Comparison of ENCODE assay signal across 27 cellular contexts in the genomic region with DNA sequence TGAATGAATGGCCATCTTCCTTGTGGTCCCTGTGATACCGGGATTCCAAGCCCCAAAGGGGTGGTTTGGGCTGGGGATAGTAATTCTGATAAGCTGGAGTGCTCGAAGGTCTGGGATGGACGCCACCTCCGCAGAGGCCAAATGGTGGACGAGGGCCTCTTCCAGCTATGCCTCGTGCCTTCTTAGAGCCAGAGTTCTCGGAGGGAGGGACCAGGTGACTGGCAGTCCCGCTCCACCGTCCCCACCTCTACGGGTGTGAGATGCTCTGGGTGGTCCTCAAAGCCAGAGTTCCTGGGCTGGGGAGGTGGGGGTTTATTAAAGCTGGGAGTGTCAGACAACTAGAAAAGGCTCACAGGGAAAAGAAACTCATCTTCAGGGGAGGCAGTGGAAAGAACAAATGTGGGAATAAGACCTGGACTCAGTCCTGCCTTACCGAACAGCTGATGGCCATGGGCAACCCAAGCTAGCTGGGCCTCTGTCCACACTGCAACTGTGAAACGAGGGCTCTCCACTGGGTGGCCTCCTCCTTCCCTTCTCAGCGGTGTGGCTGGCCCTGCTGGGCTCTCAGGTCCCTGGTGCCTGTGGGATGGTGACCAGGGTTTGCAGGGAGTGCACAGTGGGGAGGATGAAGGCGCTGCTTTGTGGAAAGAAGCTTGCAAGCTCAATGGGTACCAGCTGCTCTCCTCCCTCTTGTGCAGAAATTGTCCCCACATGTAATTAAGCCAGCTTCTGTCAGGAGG.
DNase-seq lines count a peak whose midpoint lies in the region; ATAC-seq and TF ChIP-seq lines count a peak whose summit lies in the region.
"Had no signal": no experiment of that assay in that cellular context is flagged by ENCODE, and none has a peak within 500 bp of the region (broad histone marks: within the 10 kb centered on the region; RNA-seq: fewer than 3 reads in every experiment).

No MANE protein-coding gene starts in this region.

- no peaks in the 10 kb centered on the region for H3F3A ChIP-seq in Loucy (ENCODE audit: low read depth)

- H3K27ac ChIP-seq in CD4-positive, CD25-positive, alpha-beta regulatory T cell (ENCODE audit: insufficient read depth, low read length, poor library complexity, severe bottlenecking), result no peak overlapping the region
- H3K27ac ChIP-seq in endodermal cell (ENCODE audit: low read depth, low read length), result no peak overlapping the region

- WGBS in endodermal cell (ENCODE audit: insufficient coverage in 1 of 2, insufficient read length in 1 of 2), 2 experiments, result 92 to 97% methylated on average over 7 to 14 of the region's 14 CpGs

- no peaks in the 10 kb centered on the region for H3K27me3 Mint-ChIP-seq in CD4-positive, CD25-positive, alpha-beta regulatory T cell
- H3K27me3 Mint-ChIP-seq in endodermal cell (ENCODE audit: insufficient read depth), result no peaks in the 10 kb centered on the region
- H3K27me3 Mint-ChIP-seq: activated CD4-positive, alpha-beta T cell treated with anti-CD3 and anti-CD28 coated beads, Interleukin-2, amount 10 ng/mL, durations not matched to agents 7 days and 5 days; B cell had no signal

- no peaks in the 10 kb centered on the region for H3K36me3 ChIP-seq in CD4-positive, CD25-positive, alpha-beta regulatory T cell (ENCODE audit: control insufficient read depth, insufficient read depth, low read length)
- H3K36me3 ChIP-seq in Loucy (ENCODE audit: insufficient read depth, low read length) (no peaks in the 10 kb centered on the region; the same call in 1 of the 2 replicates), endodermal cell (ENCODE audit: control insufficient read depth, insufficient read depth, low read length) (no peaks in the 10 kb centered on the region)
- H3K36me3 ChIP-seq: ovary, SJCRH30, transverse colon had no signal

- peak overlapping the region in 2 of 3 donors; percentile 14 to 31 for H3K27ac Mint-ChIP-seq in CD4-positive, CD25-positive, alpha-beta regulatory T cell
- H3K27ac Mint-ChIP-seq in endodermal cell, result no peak overlapping the region
- H3K27ac Mint-ChIP-seq: activated CD4-positive, alpha-beta T cell treated with anti-CD3 and anti-CD28 coated beads, Interleukin-2, amount 10 ng/mL, durations not matched to agents 7 days and 5 days had no signal

- no peak for DNase-seq in CD4-positive, CD25-positive, alpha-beta regulatory T cell
- DNase-seq in endodermal cell (no peak), sciatic nerve (ENCODE audit: low spot score) (peak; percentile 51), NCI-H446 (lab: John Stamatoyannopoulos, UW) (no peak)
- no peak for DNase-seq in activated CD8-positive, alpha-beta memory T cell treated with anti-CD3 and anti-CD28 coated beads for 24 hours
- DNase-seq: activated CD4-positive, alpha-beta T cell treated with anti-CD3 and anti-CD28 coated beads, Interleukin-2, amount 10 ng/mL, durations not matched to agents 7 days and 5 days; activated naive CD4-positive, alpha-beta T cell; activated T-cell treated with anti-CD3 and anti-CD28 coated beads, Interleukin-2, amount 50 U/mL, for 4 hours; DMS153; HCEC 1CT; NCI-H1092 treated with DMSO at 0.1 percent for 48 hours; NCI-H187; NCI-H2171; NCI-H510A; nephron progenitor cell; ovary; retina; SJCRH30; stimulated activated CD4-positive, alpha-beta T cell treated with anti-CD3 and anti-CD28 coated beads, Interleukin-12 subunit alpha, Interleukin-12 subunit beta, amount 100 ng/mL, for 4 hours; stimulated activated CD4-positive, alpha-beta T cell treated with anti-CD3 and anti-CD28 coated beads, Interleukin-2, amount 100 ng/mL, for 48 hours; T1000; transverse colon had no signal

- H3K36me3 Mint-ChIP-seq in CD4-positive, CD25-positive, alpha-beta regulatory T cell, result peaks cover 7% of the 10 kb centered on the region
- peaks cover 6% of the 10 kb centered on the region for H3K36me3 Mint-ChIP-seq in endodermal cell (ENCODE audit: low read depth)

- H2AFZ ChIP-seq in Loucy (ENCODE audit: low read length), result no peak overlapping the region

- no peaks in the 10 kb centered on the region for H3K4me1 ChIP-seq in CD4-positive, CD25-positive, alpha-beta regulatory T cell (ENCODE audit: control insufficient read depth, insufficient read depth, low read length, poor library complexity, severe bottlenecking)
- H3K4me1 ChIP-seq in Loucy (ENCODE audit: insufficient read depth, low read length, poor library complexity, severe bottlenecking) (peaks cover 16% of the 10 kb centered on the region), endodermal cell (ENCODE audit: control insufficient read depth, insufficient read depth, low read length) (no peaks in the 10 kb centered on the region)

- H3K27me3 ChIP-seq in CD4-positive, CD25-positive, alpha-beta regulatory T cell (ENCODE audit: control insufficient read depth, insufficient read depth, low read length), result no peaks in the 10 kb centered on the region
- H3K27me3 ChIP-seq in Loucy (ENCODE audit: insufficient read depth, low read length, poor library complexity, severe bottlenecking) (no peaks in the 10 kb centered on the region), endodermal cell (ENCODE audit: control insufficient read depth, insufficient read depth, low read length, poor library complexity, severe bottlenecking) (no peaks in the 10 kb centered on the region)
- H3K27me3 ChIP-seq: dorsolateral prefrontal cortex, ovary, SJCRH30, transverse colon had no signal

- no peak overlapping the region for H3K4me3 Mint-ChIP-seq in CD4-positive, CD25-positive, alpha-beta regulatory T cell
- no peak overlapping the region for H3K4me3 Mint-ChIP-seq in endodermal cell
- H3K4me3 Mint-ChIP-seq: activated CD4-positive, alpha-beta T cell treated with anti-CD3 and anti-CD28 coated beads, Interleukin-2, amount 10 ng/mL, durations not matched to agents 7 days and 5 days; activated T-cell treated with anti-CD3 and anti-CD28 coated beads, Interleukin-2, amount 50 U/mL, for 4 hours; B cell; nephron progenitor cell had no signal

- TF ChIP-seq CTCF in Loucy (conservative IDR thresholded peaks at IDR 0.05; ENCODE audit: low read length), result peak; percentile 30; the same call in 1 of the 2 replicates
- TF ChIP-seq CTCF in endodermal cell (conservative IDR thresholded peaks at IDR 0.05), result peak; percentile 15

- H4K20me1 ChIP-seq in Loucy (ENCODE audit: insufficient read depth, low read length, poor library complexity, severe bottlenecking), result no peaks in the 10 kb centered on the region

- no peak overlapping the region for H3K9ac ChIP-seq in Loucy (ENCODE audit: low read depth, low read length, poor library complexity, severe bottlenecking)
- H3K9ac ChIP-seq in endodermal cell (ENCODE audit: extremely low read depth, low read length, poor library complexity, severe bottlenecking), result no peak overlapping the region

- intact Hi-C loops in sciatic nerve (cut with DNase I), result no loop called here

- H3K9me3 Mint-ChIP-seq in CD4-positive, CD25-positive, alpha-beta regulatory T cell, result no peaks in the 10 kb centered on the region
- H3K9me3 Mint-ChIP-seq in endodermal cell, result no peaks in the 10 kb centered on the region
- H3K9me3 Mint-ChIP-seq: activated CD4-positive, alpha-beta T cell treated with anti-CD3 and anti-CD28 coated beads, Interleukin-2, amount 10 ng/mL, durations not matched to agents 7 days and 5 days; activated T-cell treated with anti-CD3 and anti-CD28 coated beads, Interleukin-2, amount 50 U/mL, for 4 hours had no signal

- H3K4me1 Mint-ChIP-seq in CD4-positive, CD25-positive, alpha-beta regulatory T cell, result peaks cover 0 to 25% (median 9%) of the 10 kb centered on the region in 4 donors
- H3K4me1 Mint-ChIP-seq in endodermal cell, result peaks cover 5% of the 10 kb centered on the region

- H3K4me2 ChIP-seq in Loucy (ENCODE audit: low read depth, low read length, poor library complexity, severe bottlenecking), result no peak overlapping the region

- no peaks in the 10 kb centered on the region for H3K79me2 ChIP-seq in Loucy (ENCODE audit: insufficient read depth, low read length)

- H3K9me2 ChIP-seq in Loucy (replicated peaks; ENCODE audit: low read depth, low read length), result no peaks in the 10 kb centered on the region

- ATAC-seq in CD4-positive, CD25-positive, alpha-beta regulatory T cell (ENCODE audit: low read depth in 2 of 2), result no peak
- no peak for ATAC-seq in sciatic nerve
- no peak for ATAC-seq in HG03520 (IDR thresholded peaks at IDR 0.05; ENCODE audit: unreplicated experiment)
- no peak for ATAC-seq in HG02759 (IDR thresholded peaks at IDR 0.05; ENCODE audit: unreplicated experiment)
- ATAC-seq: activated T-cell treated with anti-CD3 and anti-CD28 coated beads, Interleukin-2, amount 50 U/mL, for 4 hours had no signal

- no peaks in the 10 kb centered on the region for H3K9me3 ChIP-seq in CD4-positive, CD25-positive, alpha-beta regulatory T cell (ENCODE audit: control insufficient read depth in 2 of 2, low read length in 2 of 2)
- H3K9me3 ChIP-seq in Loucy (ENCODE audit: insufficient read depth, low read depth, low read length) (no peaks in the 10 kb centered on the region), endodermal cell (ENCODE audit: control insufficient read depth, low read length) (no peaks in the 10 kb centered on the region)
- H3K9me3 ChIP-seq: ovary, SJCRH30, transverse colon had no signal

- no peak overlapping the region for H3K4me3 ChIP-seq in CD4-positive, CD25-positive, alpha-beta regulatory T cell (ENCODE audit: low read depth, low read length)
- H3K4me3 ChIP-seq in Loucy (ENCODE audit: low read length, poor library complexity, severe bottlenecking), result no peak overlapping the region
- H3K4me3 ChIP-seq in endodermal cell (ENCODE audit: low read length), result no peak overlapping the region
- H3K4me3 ChIP-seq: dorsolateral prefrontal cortex, ovary, SJCRH30, transverse colon had no signal
